In genomic region chr13:106105153-106105552, GRCh38 we compare ENCODE assay signal across 25 cellular contexts.
DNase-seq lines count a peak whose midpoint lies in the region; ATAC-seq, FAIRE-seq and TF ChIP-seq lines count a peak whose summit lies in the region.
"Had no signal": no experiment of that assay in that cellular context is flagged by ENCODE, and none has a peak within 500 bp of the region (broad histone marks: within the 10 kb centered on the region; RNA-seq: fewer than 3 reads in every experiment).

No MANE protein-coding gene starts in this region.

- H2AFZ ChIP-seq in PC-3 (ENCODE audit: low read length) (no peak overlapping the region), endothelial cell of umbilical vein (ENCODE audit: low read depth, low read length) (no peak overlapping the region)

- no peak overlapping the region for H3K4me3 Mint-ChIP-seq in osteocyte (ENCODE audit: unreplicated experiment)
- H3K4me3 Mint-ChIP-seq in stimulated activated naive CD8-positive, alpha-beta T cell treated with anti-CD3 and anti-CD28 coated beads, Interleukin-15, amount 100 ng/mL, for 72 hours: no peak overlapping the region
- H3K4me3 Mint-ChIP-seq: activated B cell treated with CpG ODN at 0.5 μM for 24 hours, nephron had no signal

- no peaks in the 10 kb centered on the region for H3K27me3 ChIP-seq in PC-3 (ENCODE audit: low read length)
- no peaks in the 10 kb centered on the region for H3K27me3 ChIP-seq in endothelial cell of umbilical vein (ENCODE audit: control insufficient read depth in 2 of 2, insufficient read depth in 2 of 2, low read length in 2 of 2)
- no peaks in the 10 kb centered on the region for H3K27me3 ChIP-seq in psoas muscle (ENCODE audit: insufficient read depth in 3 of 3, low read length in 2 of 3)
- H3K27me3 ChIP-seq: dorsolateral prefrontal cortex had no signal

- H4K20me1 ChIP-seq in PC-3 (ENCODE audit: low read length) (no peaks in the 10 kb centered on the region), endothelial cell of umbilical vein (replicated peaks; ENCODE audit: control insufficient read depth, extremely low read depth, insufficient read depth, low read length) (no peaks in the 10 kb centered on the region)

- H3K79me2 ChIP-seq in PC-3 (ENCODE audit: low read length) (no peaks in the 10 kb centered on the region), endothelial cell of umbilical vein (ENCODE audit: control insufficient read depth, insufficient read depth, low read length) (no peaks in the 10 kb centered on the region)

- H3K9me3 ChIP-seq in PC-3 (ENCODE audit: low read length): no peaks in the 10 kb centered on the region
- H3K9me3 ChIP-seq in endothelial cell of umbilical vein (replicated peaks; ENCODE audit: control insufficient read depth, insufficient read depth, low read length): no peaks in the 10 kb centered on the region
- no peaks in the 10 kb centered on the region for H3K9me3 ChIP-seq in psoas muscle
- H3K9me3 ChIP-seq: mucosa of descending colon had no signal

- no peaks in the 10 kb centered on the region for H3K9me1 ChIP-seq in endothelial cell of umbilical vein (replicated peaks; ENCODE audit: control insufficient read depth, extremely low read depth, insufficient read depth, low read length)

- ATAC-seq in PC-3 (no peak), psoas muscle (no peak)
- ATAC-seq in stimulated activated naive CD8-positive, alpha-beta T cell treated with anti-CD3 and anti-CD28 coated beads, Interleukin-15, amount 100 ng/mL, for 72 hours: no peak
- ATAC-seq: activated naive CD4-positive, alpha-beta T cell treated with anti-CD3 and anti-CD28 coated beads, Interleukin-2, amount 50 U/mL, for 72 hours; mucosa of descending colon had no signal

- H3K36me3 ChIP-seq in PC-3 (ENCODE audit: low read depth, low read length) (no peaks in the 10 kb centered on the region), endothelial cell of umbilical vein (ENCODE audit: control insufficient read depth in 2 of 2, extremely low read depth in 1 of 2, insufficient read depth in 2 of 2, low read length in 2 of 2) (no peaks in the 10 kb centered on the region), psoas muscle (ENCODE audit: insufficient read depth in 1 of 2, low read depth in 1 of 2) (no peaks in the 10 kb centered on the region)

- peak overlapping the region; percentile 100 for H3K27ac ChIP-seq in PC-3 (ENCODE audit: low read length)
- no peak overlapping the region for H3K27ac ChIP-seq in endothelial cell of umbilical vein (ENCODE audit: insufficient read depth, low read depth, low read length)
- no peak overlapping the region for H3K27ac ChIP-seq in psoas muscle
- H3K27ac ChIP-seq: dorsolateral prefrontal cortex had no signal

- H3K9me3 Mint-ChIP-seq in osteocyte (ENCODE audit: unreplicated experiment): no peaks in the 10 kb centered on the region
- no peaks in the 10 kb centered on the region for H3K9me3 Mint-ChIP-seq in stimulated activated naive CD8-positive, alpha-beta T cell treated with anti-CD3 and anti-CD28 coated beads, Interleukin-15, amount 100 ng/mL, for 72 hours
- H3K9me3 Mint-ChIP-seq: activated B cell treated with CpG ODN at 0.5 μM for 24 hours, nephron had no signal

- no peaks in the 10 kb centered on the region for H3K9me2 ChIP-seq in PC-3 (replicated peaks; ENCODE audit: low read length)

- H3F3A ChIP-seq in PC-3 (ENCODE audit: low read length, unreplicated experiment): peaks cover 7% of the 10 kb centered on the region

- intact Hi-C loops in PC-3 (cut with micrococcal nuclease): loop anchor here (10.0 kb wide), 1 partner anchor 290 kb away; no protein-coding TSS in a partner anchor
- intact Hi-C loops in endothelial cell of umbilical vein (cut with micrococcal nuclease): loop anchor here (2.0 kb wide), 1 partner anchor 244 kb away; no protein-coding TSS in a partner anchor
- intact Hi-C loops in psoas muscle (cut with DNase I): no loop called here

- peak overlapping the region; percentile 87 for H3K9ac ChIP-seq in PC-3 (ENCODE audit: low read length)
- no peak overlapping the region for H3K9ac ChIP-seq in endothelial cell of umbilical vein (replicated peaks; ENCODE audit: extremely low read depth, insufficient read depth, low read length)

- TF ChIP-seq POLR2A in endothelial cell of umbilical vein (IDR thresholded peaks at IDR 0.05; ENCODE audit: low read depth, low read length): no peak

- no peak for TF ChIP-seq CTCF in PC-3 (conservative IDR thresholded peaks at IDR 0.05; ENCODE audit: low read depth, low read length)
- TF ChIP-seq CTCF in endothelial cell of umbilical vein (IDR thresholded peaks at IDR 0.05; ENCODE audit: extremely low read depth in 1 of 2, insufficient read depth in 1 of 2, low read depth in 1 of 2, low read length in 2 of 2): no peak
- no peak for TF ChIP-seq CTCF in osteocyte (IDR thresholded peaks at IDR 0.05)
- no peak for TF ChIP-seq CTCF in psoas muscle (IDR thresholded peaks at IDR 0.05)

- POLR2A ChIA-PET in PC-3 (lab: Charles Lee; ENCODE audit: unreplicated experiment) (interaction anchor here (0.7 kb wide), 1 partner anchor 1342 kb away, joined by 6 read pairs; no protein-coding TSS in a partner anchor), endothelial cell of umbilical vein (lab: Charles Lee) (no interaction called here)

- dilution Hi-C loops in endothelial cell of umbilical vein (cut with MboI; ENCODE audit: extremely low pct_ligation_motif_present, low sequenced_read_pairs): no loop called here

- WGBS in psoas muscle, 3 donors: 88 to 95% (median 91%) methylated on average over 1 of the region's 1 CpG

- BruUV-seq in PC-3 (replicated peaks; lab: Mats Ljungman, UMichigan) (no TSS peak), endothelial cell of umbilical vein (replicated peaks; lab: Mats Ljungman, UMichigan) (no TSS peak)

- H3K36me3 Mint-ChIP-seq in osteocyte (ENCODE audit: unreplicated experiment): no peaks in the 10 kb centered on the region
- H3K36me3 Mint-ChIP-seq: activated naive CD4-positive, alpha-beta T cell treated with anti-CD3 and anti-CD28 coated beads, Interleukin-2, amount 50 U/mL, for 72 hours had no signal

- H3K4me3 ChIP-seq in PC-3 (ENCODE audit: low read length) (no peak overlapping the region), endothelial cell of umbilical vein (replicated peaks in 1 of 3; ENCODE audit: insufficient read depth in 1 of 3, low read depth in 1 of 3, low read length in 3 of 3) (no peak overlapping the region), psoas muscle (no peak overlapping the region)
- H3K4me3 ChIP-seq: dorsolateral prefrontal cortex, mucosa of descending colon had no signal

- H3K4me1 ChIP-seq in PC-3 (ENCODE audit: insufficient read depth, low read length): peaks cover 71% of the 10 kb centered on the region
- H3K4me1 ChIP-seq in endothelial cell of umbilical vein (ENCODE audit: control insufficient read depth, extremely low read depth, insufficient read depth, low read length): peaks cover 36% of the 10 kb centered on the region
- no peaks in the 10 kb centered on the region for H3K4me1 ChIP-seq in psoas muscle

- CTCF ChIA-PET in PC-3 (lab: Charles Lee) (no interaction called here), endothelial cell of umbilical vein (lab: Charles Lee) (interaction anchor here (1.2 to 3.4 kb wide), 2 partner anchors 11 to 428 kb away, joined by 3 to 16 read pairs; no protein-coding TSS in a partner anchor)

- no peaks in the 10 kb centered on the region for H3K27me3 Mint-ChIP-seq in osteocyte (ENCODE audit: unreplicated experiment)
- no peaks in the 10 kb centered on the region for H3K27me3 Mint-ChIP-seq in stimulated activated naive CD8-positive, alpha-beta T cell treated with anti-CD3 and anti-CD28 coated beads, Interleukin-15, amount 100 ng/mL, for 72 hours
- H3K27me3 Mint-ChIP-seq: activated B cell treated with CpG ODN at 0.5 μM for 24 hours had no signal

- peaks cover 68% of the 10 kb centered on the region for H3K4me1 Mint-ChIP-seq in osteocyte (ENCODE audit: unreplicated experiment)
- H3K4me1 Mint-ChIP-seq in stimulated activated naive CD8-positive, alpha-beta T cell treated with anti-CD3 and anti-CD28 coated beads, Interleukin-15, amount 100 ng/mL, for 72 hours: no peaks in the 10 kb centered on the region
- H3K4me1 Mint-ChIP-seq: activated B cell treated with CpG ODN at 0.5 μM for 24 hours, nephron had no signal

- FAIRE-seq in endothelial cell of umbilical vein (lab: Jason Lieb, UNC): no peak
- FAIRE-seq: G401.6, islet of Langerhans had no signal

- H3K27ac Mint-ChIP-seq in osteocyte (ENCODE audit: unreplicated experiment): peak overlapping the region; percentile 52
- no peak overlapping the region for H3K27ac Mint-ChIP-seq in stimulated activated naive CD8-positive, alpha-beta T cell treated with anti-CD3 and anti-CD28 coated beads, Interleukin-15, amount 100 ng/mL, for 72 hours
- H3K27ac Mint-ChIP-seq: activated B cell treated with CpG ODN at 0.5 μM for 24 hours; activated naive CD4-positive, alpha-beta T cell treated with anti-CD3 and anti-CD28 coated beads, Interleukin-2, amount 50 U/mL, for 72 hours; nephron had no signal

- DNase-seq in ELR (ENCODE audit: low read depth) (peak; percentile 54), PC-3 (peak; percentile 32), endothelial cell of umbilical vein (ENCODE audit: low read depth, low spot score) (peak; percentile 25), osteocyte (ENCODE audit: extremely low spot score, unreplicated experiment) (no peak), psoas muscle (no peak), NCI-H2227 treated with DMSO at 0.1 percent for 48 hours (lab: John Stamatoyannopoulos, UW) (no peak), NCI-H82 treated with DMSO at 0.1 percent for 48 hours (lab: John Stamatoyannopoulos, UW; ENCODE audit: unreplicated experiment) (no peak)
- no peak for DNase-seq in stimulated activated naive CD8-positive, alpha-beta T cell treated with anti-CD3 and anti-CD28 coated beads, Interleukin-15, amount 100 ng/mL, for 72 hours
- DNase-seq: activated B cell treated with CpG ODN at 0.5 μM for 24 hours; activated CD4-positive, alpha-beta T cell treated with anti-CD3 and anti-CD28 coated beads, Interleukin-2, amount 50 U/mL, for 4 hours; cerebellar nuclear complex; DMS 273 treated with DMSO at 0.1 percent for 48 hours; dorsolateral prefrontal cortex; KBM-7; mucosa of descending colon; MV-4-11; NCI-H146; NCI-H524; posterior cingulate gyrus; RPMI8226; trophoblast cell had no signal

- H3K4me2 ChIP-seq in PC-3 (ENCODE audit: low read length) (peak overlapping the region; percentile 83), endothelial cell of umbilical vein (ENCODE audit: insufficient read depth, low read length) (no peak overlapping the region)

TF ChIP-seq in endothelial cell of umbilical vein, 7 proteins besides CTCF, POLR2A, EP300 and RAD21 (continues in another document):
- no peak for TF ChIP-seq POLR2AphosphoS5 (IDR thresholded peaks at IDR 0.05; ENCODE audit: insufficient read depth, low read depth, low read length)
- TF ChIP-seq EZH2 (IDR thresholded peaks at IDR 0.05; ENCODE audit: borderline replicate concordance, low read depth, low read length, severe bottlenecking): no peak
- TF ChIP-seq JUN (IDR thresholded peaks at IDR 0.05; ENCODE audit: borderline replicate concordance, insufficient read depth, insufficient read length, low read depth): peak; percentile 5
- no peak for TF ChIP-seq MAX (IDR thresholded peaks at IDR 0.05; ENCODE audit: insufficient read depth, insufficient read length)
- TF ChIP-seq FOS (IDR thresholded peaks at IDR 0.05; ENCODE audit: borderline replicate concordance, insufficient read depth, low read length): peak; percentile 47

Comparison
In these comparisons a context has a peak if more than half of its experiments do, and no peak if none do; other contexts are left out.
1. DNase-seq: peak in ELR (single experiment), PC-3 (single experiment) and endothelial cell of umbilical vein (single experiment); none in osteocyte (single experiment), psoas muscle (0 of 2), NCI-H2227 treated with DMSO at 0.1 percent for 48 hours (single experiment), NCI-H82 treated with DMSO at 0.1 percent for 48 hours (single experiment) and stimulated activated naive CD8-positive, alpha-beta T cell treated with anti-CD3 and anti-CD28 coated beads, Interleukin-15, amount 100 ng/mL, for 72 hours (0 of 2).
2. intact Hi-C loops: an anchor here in PC-3 (10.0 kb wide) and endothelial cell of umbilical vein (2.0 kb wide); none called in psoas muscle.